In genomic region chr11:67656278-67656922, GRCh38 we compare ENCODE assay signal across 17 cellular contexts. TPM values are rescaled to one million over a fixed set of nuclear protein-coding genes. Genes with fewer than 3 reads are reported as not detected.
DNase-seq lines count a peak whose midpoint lies in the region; FAIRE-seq and TF ChIP-seq lines count a peak whose summit lies in the region.
"Had no signal": no experiment of that assay in that cellular context is flagged by ENCODE, and none has a peak within 500 bp of the region (broad histone marks: within the 10 kb centered on the region; RNA-seq: fewer than 3 reads in every experiment).

No MANE protein-coding gene starts in this region.

- H3K36me3 Mint-ChIP-seq in endodermal cell (ENCODE audit: low read depth) (peaks cover 3% of the 10 kb centered on the region), HFFc6 (ENCODE audit: low read depth) (no peaks in the 10 kb centered on the region)

- no peak overlapping the region for H3K27ac Mint-ChIP-seq in endodermal cell
- H3K27ac Mint-ChIP-seq in HFFc6, result no peak overlapping the region
- H3K27ac Mint-ChIP-seq: stimulated activated naive CD8-positive, alpha-beta T cell treated with anti-CD3 and anti-CD28 coated beads, Interleukin-15, Interleukin-2, amounts not matched to agents 100 ng/mL and 50 ng/mL, for 24 hours had no signal

- no peak overlapping the region for H3K27ac ChIP-seq in endodermal cell (ENCODE audit: low read depth, low read length)

- H3K27me3 ChIP-seq in endodermal cell (ENCODE audit: control insufficient read depth, insufficient read depth, low read length, poor library complexity, severe bottlenecking), result no peaks in the 10 kb centered on the region
- H3K27me3 ChIP-seq: BE2C had no signal

- H3K27me3 Mint-ChIP-seq in endodermal cell (ENCODE audit: insufficient read depth) (no peaks in the 10 kb centered on the region), HFFc6 (ENCODE audit: insufficient read depth) (peaks cover 6% of the 10 kb centered on the region)
- H3K27me3 Mint-ChIP-seq: stimulated activated naive CD8-positive, alpha-beta T cell treated with anti-CD3 and anti-CD28 coated beads, Interleukin-15, Interleukin-2, amounts not matched to agents 100 ng/mL and 50 ng/mL, for 24 hours had no signal

- peaks cover 44% of the 10 kb centered on the region for H3K9me3 Mint-ChIP-seq in endodermal cell
- peaks cover 13% of the 10 kb centered on the region for H3K9me3 Mint-ChIP-seq in HFFc6
- H3K9me3 Mint-ChIP-seq: stimulated activated naive CD8-positive, alpha-beta T cell treated with anti-CD3 and anti-CD28 coated beads, Interleukin-15, Interleukin-2, amounts not matched to agents 100 ng/mL and 50 ng/mL, for 24 hours had no signal

- H3K4me3 ChIP-seq in AG10803 (ENCODE audit: low read length), result no peak overlapping the region
- H3K4me3 ChIP-seq in endodermal cell (ENCODE audit: low read length), result no peak overlapping the region

- DNase-seq in AG10803 (ENCODE audit: low read depth), result peak; percentile 15
- DNase-seq in GM18507 (ENCODE audit: extremely low spot score, insufficient read length, low read depth), result no peak
- DNase-seq in RKO (ENCODE audit: low spot score), result peak; percentile 42
- peak; percentile 3 for DNase-seq in endodermal cell
- DNase-seq in HFFc6, result no peak
- DNase-seq in NCI-H1417 (lab: John Stamatoyannopoulos, UW), result no peak
- DNase-seq in D721Med (ENCODE audit: insufficient read length, low spot score), result no peak
- no peak for DNase-seq in activated CD4-positive, alpha-beta T cell treated with anti-CD3 and anti-CD28 coated beads, Interleukin-2, amount 50 U/mL, for 4 hours
- DNase-seq: BE2C; caudate nucleus; NCI-H1092; NCI-H524 treated with DMSO at 0.1 percent for 48 hours; SHP77 treated with DMSO at 0.1 percent for 48 hours; stimulated activated CD4-positive, alpha-beta T cell treated with anti-CD3 and anti-CD28 coated beads, Interleukin-2, amount 100 ng/mL, for 48 hours had no signal

- H3K9me3 ChIP-seq in endodermal cell (ENCODE audit: control insufficient read depth, low read length), result peaks cover 25% of the 10 kb centered on the region
- H3K9me3 ChIP-seq: BE2C had no signal

- 82 to 96% methylated on average over 2 to 4 of the region's 4 CpGs for WGBS in endodermal cell (ENCODE audit: insufficient coverage in 1 of 2, insufficient read length in 1 of 2), 2 experiments

- H3K4me1 ChIP-seq in endodermal cell (ENCODE audit: control insufficient read depth, insufficient read depth, low read length), result no peaks in the 10 kb centered on the region
- H3K4me1 ChIP-seq: BE2C had no signal

- H3K4me1 Mint-ChIP-seq in endodermal cell, result no peaks in the 10 kb centered on the region
- H3K4me1 Mint-ChIP-seq in HFFc6 (ENCODE audit: low read depth), result no peaks in the 10 kb centered on the region; the same call in 1 of the 2 replicates

- no peak for TF ChIP-seq CTCF in AG10803 (conservative IDR thresholded peaks at IDR 0.05; ENCODE audit: low read length)
- TF ChIP-seq CTCF in endodermal cell (conservative IDR thresholded peaks at IDR 0.05), result no peak
- no peak for TF ChIP-seq CTCF in HFFc6 (IDR thresholded peaks at IDR 0.05)
- TF ChIP-seq CTCF in D721Med (IDR thresholded peaks at IDR 0.05; ENCODE audit: insufficient read depth, missing control alignments), result no peak

- FAIRE-seq in GM18507 (lab: Jason Lieb, UNC) (peak; percentile 67), D721Med (lab: Jason Lieb, UNC) (no peak)

- H3K9ac ChIP-seq in endodermal cell (ENCODE audit: extremely low read depth, low read length, poor library complexity, severe bottlenecking), result no peak overlapping the region

- H3K4me3 Mint-ChIP-seq in endodermal cell (no peak overlapping the region), HFFc6 (no peak overlapping the region)
- H3K4me3 Mint-ChIP-seq: stimulated activated naive CD8-positive, alpha-beta T cell treated with anti-CD3 and anti-CD28 coated beads, Interleukin-15, Interleukin-2, amounts not matched to agents 100 ng/mL and 50 ng/mL, for 24 hours had no signal

- H3K36me3 ChIP-seq in endodermal cell (ENCODE audit: control insufficient read depth, insufficient read depth, low read length), result no peaks in the 10 kb centered on the region
- H3K36me3 ChIP-seq: BE2C had no signal

RNA-seq across cellular contexts. Expression of gene ACY3, which starts 5.9 kb away (rescaled TPM):
- total RNA-seq in endodermal cell, result under 1 TPM; 0.20 to 0.71 TPM
- not detected for polyA plus RNA-seq in endodermal cell (2013, experiment 1 of 2)
- polyA plus RNA-seq in endodermal cell (2013, experiment 2 of 2), result not detected
- not detected for total RNA-seq in HFFc6 (2021; fragmentation: NEBNext Ultra II Directional; extraction: Animal tissue kit (Norgen Biotek cat#: 25700))
- total RNA-seq: pulmonary artery endothelial cell had no signal

RNA-seq across cellular contexts. Expression of gene TBX10, which starts 16.8 kb away (rescaled TPM):
- not detected for total RNA-seq in endodermal cell
- 1.7 TPM for polyA plus RNA-seq in endodermal cell (2013, experiment 1 of 2)
- polyA plus RNA-seq in endodermal cell (2013, experiment 2 of 2), result 1.7 TPM
- total RNA-seq in HFFc6 (2021; fragmentation: NEBNext Ultra II Directional; extraction: Animal tissue kit (Norgen Biotek cat#: 25700)), result not detected
- total RNA-seq: pulmonary artery endothelial cell had no signal
- polyA plus RNA-seq: esophagus had no signal

RNA-seq across cellular contexts. Expression of gene ALDH3B2, which starts 18.0 kb away (rescaled TPM):
- not detected for total RNA-seq in endodermal cell
- not detected for polyA plus RNA-seq in endodermal cell (2013, experiment 1 of 2)
- polyA plus RNA-seq in endodermal cell (2013, experiment 2 of 2), result not detected
- total RNA-seq in HFFc6 (2021; fragmentation: NEBNext Ultra II Directional; extraction: Animal tissue kit (Norgen Biotek cat#: 25700)), result not detected
- total RNA-seq: pulmonary artery endothelial cell had no signal

RNA-seq across cellular contexts. Expression of gene NUDT8, which starts 26.7 kb away (rescaled TPM):
- 10 to 100 TPM in 1 of 2 donors, 1 to 10 TPM in 1; 9.5 to 13.1 TPM for total RNA-seq in endodermal cell
- polyA plus RNA-seq in endodermal cell (2013, experiment 1 of 2), result 13.6 TPM
- 13.4 TPM for polyA plus RNA-seq in endodermal cell (2013, experiment 2 of 2)
- total RNA-seq in HFFc6 (2021; fragmentation: NEBNext Ultra II Directional; extraction: Animal tissue kit (Norgen Biotek cat#: 25700)), result 1 to 10 TPM; 2.0 to 3.0 (median 2.6) TPM

RNA-seq across cellular contexts. Expression of gene NDUFV1, which starts 49.7 kb away (rescaled TPM):
- total RNA-seq in endodermal cell, result 100 to 1,000 TPM; 135 to 160 TPM
- 138 TPM for polyA plus RNA-seq in endodermal cell (2013, experiment 1 of 2)
- polyA plus RNA-seq in endodermal cell (2013, experiment 2 of 2), result 109 TPM
- total RNA-seq in HFFc6 (2021; fragmentation: NEBNext Ultra II Directional; extraction: Animal tissue kit (Norgen Biotek cat#: 25700)), result 100 to 1,000 TPM; 130 to 150 (median 135) TPM

Comparison
In these comparisons a context has a peak if more than half of its experiments do, and no peak if none do; other contexts are left out.
1. DNase-seq: peak in AG10803 (single experiment), RKO (single experiment) and endodermal cell (single experiment); none in GM18507 (single experiment), HFFc6 (single experiment), NCI-H1417 (0 of 3), D721Med (single experiment) and activated CD4-positive, alpha-beta T cell treated with anti-CD3 and anti-CD28 coated beads, Interleukin-2, amount 50 U/mL, for 4 hours (0 of 2).